ENCODE assay signal across 10 cellular contexts in the genomic region with DNA sequence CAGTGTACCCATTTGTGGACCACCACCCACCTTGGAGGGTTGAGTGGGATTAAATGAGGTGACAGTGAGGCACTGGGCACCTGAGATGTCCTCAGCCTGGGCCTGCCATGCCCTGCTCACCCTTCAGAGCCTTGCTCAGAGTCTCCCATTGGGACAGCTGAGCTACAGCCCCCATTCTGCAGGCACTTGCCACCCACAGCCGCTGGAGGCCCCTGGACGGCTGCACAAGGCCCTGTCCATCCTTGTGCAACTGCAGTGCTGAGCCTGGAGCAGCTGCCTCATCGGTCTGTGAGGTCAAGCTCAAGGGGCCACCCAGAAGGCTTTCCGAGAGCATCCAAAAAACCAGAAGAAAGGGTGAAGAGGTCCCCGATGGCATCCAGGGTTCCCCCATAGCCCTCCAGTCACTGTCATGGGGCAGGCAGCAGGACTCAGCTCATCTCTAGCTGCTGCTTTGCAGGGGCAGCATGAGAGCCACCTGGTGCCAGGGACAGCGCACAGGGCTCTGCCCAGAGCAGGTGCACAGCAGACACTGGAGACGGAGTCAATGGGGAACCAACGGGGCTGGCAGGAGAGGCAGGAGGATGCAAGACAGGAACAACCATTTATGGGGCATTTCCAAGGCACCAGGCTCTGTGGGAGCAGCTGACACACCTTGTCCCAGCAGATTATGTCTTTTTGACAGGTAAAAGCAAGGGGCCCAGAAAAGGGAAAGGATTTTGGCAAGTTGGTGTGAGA.
DNase-seq lines count a peak whose midpoint lies in the region; ATAC-seq and TF ChIP-seq lines count a peak whose summit lies in the region.
"Had no signal": no experiment of that assay in that cellular context is flagged by ENCODE, and none has a peak within 500 bp of the region (broad histone marks: within the 10 kb centered on the region; RNA-seq: fewer than 3 reads in every experiment).

No MANE protein-coding gene starts in this region.

- no peaks in the 10 kb centered on the region for H3K27me3 ChIP-seq in CD8-positive, alpha-beta T cell (ENCODE audit: insufficient read depth, low read length)

- H3K27ac Mint-ChIP-seq in CD8-positive, alpha-beta T cell = peak overlapping the region; percentile 55
- no peak overlapping the region for H3K27ac Mint-ChIP-seq in chondrocyte (ENCODE audit: unreplicated experiment)
- H3K27ac Mint-ChIP-seq in natural killer cell = peak overlapping the region; percentile 83 to 84

- DNase-seq in CD8-positive, alpha-beta T cell = no peak
- DNase-seq in NCI-H2107 (lab: John Stamatoyannopoulos, UW) (peak; percentile 74), chondrocyte (ENCODE audit: low spot score) (peak; percentile 62), natural killer cell (no peak), RKO (ENCODE audit: low spot score) (no peak)
- DNase-seq: DMS 273 treated with DMSO at 0.1 percent for 48 hours had no signal

- no peaks in the 10 kb centered on the region for H3K9me3 Mint-ChIP-seq in CD8-positive, alpha-beta T cell
- no peaks in the 10 kb centered on the region for H3K9me3 Mint-ChIP-seq in chondrocyte (ENCODE audit: low read depth)
- H3K9me3 Mint-ChIP-seq in natural killer cell = no peaks in the 10 kb centered on the region
- H3K9me3 Mint-ChIP-seq: activated T-helper 2 cell treated with anti-CD3 and anti-CD28 coated beads, Interferon-gamma antibody, Interleukin-2, Interleukin-4, amounts not matched to agents 10 μg/mL and 5 μg/mL and 100 μg/mL, durations not matched to agents 14 hours and 24 hours and 36 hours had no signal

- no peak for ATAC-seq in CD8-positive, alpha-beta T cell
- ATAC-seq in natural killer cell (no peak), GM18861 (IDR thresholded peaks at IDR 0.05; ENCODE audit: unreplicated experiment) (no peak), HG02884 (IDR thresholded peaks at IDR 0.05; ENCODE audit: unreplicated experiment) (no peak), GM21381 (IDR thresholded peaks at IDR 0.05; ENCODE audit: unreplicated experiment) (no peak)

- no peak for TF ChIP-seq CTCF in CD8-positive, alpha-beta T cell (IDR thresholded peaks at IDR 0.05)
- no peak for TF ChIP-seq CTCF in chondrocyte (IDR thresholded peaks at IDR 0.05)
- no peak for TF ChIP-seq CTCF in natural killer cell (IDR thresholded peaks at IDR 0.05)

- no peak overlapping the region for H3K4me3 Mint-ChIP-seq in CD8-positive, alpha-beta T cell
- H3K4me3 Mint-ChIP-seq in chondrocyte (ENCODE audit: unreplicated experiment) (no peak overlapping the region), natural killer cell (peak overlapping the region; percentile 55)

- intact Hi-C loops in CD8-positive, alpha-beta T cell (cut with DNase I, micrococcal nuclease) = no loop called here
- intact Hi-C loops in natural killer cell (cut with micrococcal nuclease) = no loop called here

- no peaks in the 10 kb centered on the region for H3K9me3 ChIP-seq in CD8-positive, alpha-beta T cell (ENCODE audit: low read length)

- no peaks in the 10 kb centered on the region for H3K36me3 ChIP-seq in CD8-positive, alpha-beta T cell (ENCODE audit: insufficient read depth, low read length)

- CTCF ChIA-PET in CD8-positive, alpha-beta T cell (lab: Charles Lee) = interaction anchor here (1.3 to 1.7 kb wide), 2 partner anchors 10 to 22 kb away, joined by 4 to 7 read pairs; no protein-coding TSS in a partner anchor

- H3K36me3 Mint-ChIP-seq in CD8-positive, alpha-beta T cell = no peaks in the 10 kb centered on the region
- H3K36me3 Mint-ChIP-seq in chondrocyte (ENCODE audit: low read depth) (no peaks in the 10 kb centered on the region), natural killer cell (no peaks in the 10 kb centered on the region)

- POLR2A ChIA-PET in CD8-positive, alpha-beta T cell (lab: Charles Lee) = interaction anchor here (0.6 to 1.2 kb wide), 2 partner anchors 11 to 89 kb away, joined by 3 to 4 read pairs; no protein-coding TSS in a partner anchor

- H3K4me1 Mint-ChIP-seq in CD8-positive, alpha-beta T cell (ENCODE audit: low read depth) = peaks cover 55% of the 10 kb centered on the region
- peaks cover 18% of the 10 kb centered on the region for H3K4me1 Mint-ChIP-seq in chondrocyte (ENCODE audit: low read depth)
- peaks cover 62 to 66% of the 10 kb centered on the region in 2 donors for H3K4me1 Mint-ChIP-seq in natural killer cell

- no peak overlapping the region for H3K4me3 ChIP-seq in CD8-positive, alpha-beta T cell (ENCODE audit: low read depth, low read length)

- H3K27ac ChIP-seq in CD8-positive, alpha-beta T cell (ENCODE audit: low read depth, low read length) = no peak overlapping the region

- peaks cover 23% of the 10 kb centered on the region for H3K4me1 ChIP-seq in CD8-positive, alpha-beta T cell (ENCODE audit: insufficient read depth, low read length)

- H3K27me3 Mint-ChIP-seq in CD8-positive, alpha-beta T cell (ENCODE audit: low read depth) = no peaks in the 10 kb centered on the region
- H3K27me3 Mint-ChIP-seq in chondrocyte (ENCODE audit: low read depth) = no peaks in the 10 kb centered on the region
- H3K27me3 Mint-ChIP-seq in natural killer cell (ENCODE audit: low read depth in 2 of 2) = no peaks in the 10 kb centered on the region

Comparison
In these comparisons a context has a peak if more than half of its experiments do, and no peak if none do; other contexts are left out.
1. DNase-seq: peak in NCI-H2107 (single experiment) and chondrocyte (single experiment); none in CD8-positive, alpha-beta T cell (0 of 7), natural killer cell (single experiment) and RKO (single experiment).